Comparison of ENCODE assay signal across 11 cellular contexts in the genomic region with DNA sequence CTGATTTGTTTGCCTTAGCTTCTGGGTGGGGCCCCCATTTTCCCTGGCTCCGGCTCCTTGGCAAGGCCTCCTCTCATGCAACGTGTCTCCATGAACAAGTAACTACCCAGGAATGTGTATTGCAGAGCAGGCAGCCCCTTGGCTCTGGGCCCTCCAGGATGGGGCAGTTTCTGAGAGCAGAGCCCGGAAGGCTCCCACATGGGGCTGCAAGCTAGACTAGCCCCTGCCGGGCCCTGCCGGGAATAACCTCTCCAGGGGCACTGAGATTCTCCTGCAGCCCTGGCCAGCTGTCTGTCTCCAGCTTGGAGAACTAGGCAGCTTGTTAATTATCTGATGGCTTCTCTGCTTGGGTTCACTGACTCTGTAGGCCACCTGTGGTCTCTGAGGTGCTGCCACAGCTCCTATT.
DNase-seq lines count a peak whose midpoint lies in the region; ATAC-seq, FAIRE-seq and TF ChIP-seq lines count a peak whose summit lies in the region.
"Had no signal": no experiment of that assay in that cellular context is flagged by ENCODE, and none has a peak within 500 bp of the region (broad histone marks: within the 10 kb centered on the region; RNA-seq: fewer than 3 reads in every experiment).

No MANE protein-coding gene starts in this region.

- H3K4me3 ChIP-seq in BLaER1 treated with 17β-estradiol and CSF1 and Interleukin-3, amounts not matched to agents 10 nM and 100 nM: no peak overlapping the region
- H3K4me3 ChIP-seq in SJSA1 (no peak overlapping the region), ovary (no peak overlapping the region)

- H3K27ac ChIP-seq in BLaER1 treated with 17β-estradiol and CSF1 and Interleukin-3, amounts not matched to agents 10 nM and 100 nM: peak overlapping the region in 6 of 11 experiments; percentile 9 to 56 (median 24); a peak in 8 of 22 replicates
- H3K27ac ChIP-seq in SJSA1 (peak overlapping the region; percentile 78), ovary (no peak overlapping the region)

- no peak for ATAC-seq in GM18519 (IDR thresholded peaks at IDR 0.05; ENCODE audit: low FRiP score, unreplicated experiment)
- ATAC-seq in HG02852 (IDR thresholded peaks at IDR 0.05; ENCODE audit: unreplicated experiment): no peak
- ATAC-seq: activated CD8-positive, alpha-beta T cell treated with anti-CD3 and anti-CD28 coated beads, Interleukin-2, amount 10 ng/mL, durations not matched to agents 7 days and 5 days had no signal

- peaks cover 0 to 4% (median 0%) of the 10 kb centered on the region in 11 experiments; a peak in 1 of 22 replicates for H4K20me1 ChIP-seq in BLaER1 treated with 17β-estradiol and CSF1 and Interleukin-3, amounts not matched to agents 10 nM and 100 nM

- H3K36me3 ChIP-seq in BLaER1 treated with 17β-estradiol and CSF1 and Interleukin-3, amounts not matched to agents 10 nM and 100 nM: no peaks in the 10 kb centered on the region
- H3K36me3 ChIP-seq in SJSA1: no peaks in the 10 kb centered on the region
- H3K36me3 ChIP-seq in ovary: no peaks in the 10 kb centered on the region

- DNase-seq in SJSA1 (ENCODE audit: low read depth in 1 of 2, low spot score in 2 of 2) (peak; percentile 61 to 87), glomerular visceral epithelial cell (ENCODE audit: extremely low spot score) (peak; percentile 95), ovary (peak; percentile 50 to 67 (median 56)), GM12892 (ENCODE audit: insufficient read length) (no peak), activated gamma-delta T cell (lab: John Stamatoyannopoulos, UW) (no peak)
- DNase-seq: activated CD8-positive, alpha-beta T cell treated with anti-CD3 and anti-CD28 coated beads, Interleukin-2, amount 10 ng/mL, durations not matched to agents 7 days and 5 days; DMS153; occipital lobe had no signal

- TF ChIP-seq POLR2A in ovary (IDR thresholded peaks at IDR 0.05): no peak
- no peak for TF ChIP-seq POLR2A in GM12892 (IDR thresholded peaks at IDR 0.05; ENCODE audit: low read depth, low read length)

- peaks cover 0 to 5% (median 0%) of the 10 kb centered on the region in 11 experiments; a peak in 3 of 22 replicates for H3K9me3 ChIP-seq in BLaER1 treated with 17β-estradiol and CSF1 and Interleukin-3, amounts not matched to agents 10 nM and 100 nM (replicated peaks in 1 of 11)
- no peaks in the 10 kb centered on the region for H3K9me3 ChIP-seq in SJSA1 (replicated peaks)
- no peaks in the 10 kb centered on the region for H3K9me3 ChIP-seq in ovary

- no peak for TF ChIP-seq CTCF in ovary (IDR thresholded peaks at IDR 0.05)

- no peak for FAIRE-seq in GM12892 (lab: Jason Lieb, UNC)

- peak overlapping the region in 1 of 11 experiments; percentile 17; a peak in 1 of 22 replicates for H3K9ac ChIP-seq in BLaER1 treated with 17β-estradiol and CSF1 and Interleukin-3, amounts not matched to agents 10 nM and 100 nM

- H3K4me2 ChIP-seq in BLaER1 treated with 17β-estradiol and CSF1 and Interleukin-3, amounts not matched to agents 10 nM and 100 nM: peak overlapping the region; percentile 45 to 79 (median 60)

- intact Hi-C loops in ovary (cut with DNase I): no loop called here

- TF ChIP-seq EP300 in ovary (IDR thresholded peaks at IDR 0.05): no peak

- H3K4me1 ChIP-seq in BLaER1 treated with 17β-estradiol and CSF1 and Interleukin-3, amounts not matched to agents 10 nM and 100 nM: peaks cover 41 to 63% (median 54%) of the 10 kb centered on the region in 10 experiments
- peaks cover 51% of the 10 kb centered on the region for H3K4me1 ChIP-seq in SJSA1 (replicated peaks)
- peaks cover 7% of the 10 kb centered on the region for H3K4me1 ChIP-seq in ovary (ENCODE audit: insufficient read depth)

- H3K27me3 ChIP-seq in BLaER1 treated with 17β-estradiol and CSF1 and Interleukin-3, amounts not matched to agents 10 nM and 100 nM: peaks cover 0 to 33% (median 0%) of the 10 kb centered on the region in 11 experiments; a peak in 3 of 22 replicates
- no peaks in the 10 kb centered on the region for H3K27me3 ChIP-seq in SJSA1 (replicated peaks)
- H3K27me3 ChIP-seq in ovary: no peaks in the 10 kb centered on the region

- WGBS in ovary, 3 donors: 12 to 26% (median 17%) methylated on average over 5 of the region's 5 CpGs

Comparison
In these comparisons a context has a peak if more than half of its experiments do, and no peak if none do; other contexts are left out.
1. H3K27ac ChIP-seq: peak in BLaER1 treated with 17β-estradiol and CSF1 and Interleukin-3, amounts not matched to agents 10 nM and 100 nM (6 of 11) and SJSA1 (single experiment); none in ovary (0 of 2).
2. DNase-seq: peak in SJSA1 (2 of 2), glomerular visceral epithelial cell (single experiment) and ovary (5 of 5); none in GM12892 (single experiment) and activated gamma-delta T cell (single experiment).